ENCODE assay signal across 8 cellular contexts in genomic region chr17:67374329-67375053, GRCh38. TPM values are rescaled to one million over a fixed set of nuclear protein-coding genes. Genes with fewer than 3 reads are reported as not detected.
DNase-seq lines count a peak whose midpoint lies in the region; ATAC-seq and TF ChIP-seq lines count a peak whose summit lies in the region.

No MANE protein-coding gene starts in this region.

- no peaks in the 10 kb centered on the region for H3K36me3 ChIP-seq in ACC112 (ENCODE audit: insufficient read depth, low read length)
- H3K36me3 ChIP-seq in Peyer's patch = no peaks in the 10 kb centered on the region
- H3K36me3 ChIP-seq in esophagus muscularis mucosa = no peaks in the 10 kb centered on the region

- H3K27me3 Mint-ChIP-seq in nephron (ENCODE audit: low read depth) = peaks cover 5% of the 10 kb centered on the region

- WGBS in esophagus muscularis mucosa = 25% methylated on average over 12 of the region's 12 CpGs

- H3K27ac Mint-ChIP-seq in nephron = peak overlapping the region; percentile 34 to 61 (median 41)

- ATAC-seq in GM18870 (IDR thresholded peaks at IDR 0.05; ENCODE audit: unreplicated experiment) = peak; percentile 38

- no peaks in the 10 kb centered on the region for H3K27me3 ChIP-seq in ACC112 (ENCODE audit: insufficient read depth, low read length)
- no peaks in the 10 kb centered on the region for H3K27me3 ChIP-seq in Peyer's patch
- no peaks in the 10 kb centered on the region for H3K27me3 ChIP-seq in esophagus muscularis mucosa

- no peak for TF ChIP-seq EP300 in esophagus muscularis mucosa (IDR thresholded peaks at IDR 0.05)

- intact Hi-C loops in esophagus muscularis mucosa (cut with DNase I) = loop anchor here (2.0 kb wide), 1 partner anchor 314 kb away; no protein-coding TSS in a partner anchor

- TF ChIP-seq CTCF in Peyer's patch (IDR thresholded peaks at IDR 0.05) (peak; percentile 55 to 87 (median 81)), esophagus muscularis mucosa (IDR thresholded peaks at IDR 0.05) (peak; percentile 75 to 88 (median 79)), nephron (IDR thresholded peaks at IDR 0.05; ENCODE audit: unreplicated experiment in 3 of 3) (peak; percentile 81 to 89 (median 86))

- H3K4me1 ChIP-seq in ACC112 (ENCODE audit: control insufficient read depth, insufficient read depth, low read length, unreplicated experiment) (peaks cover 8% of the 10 kb centered on the region), Peyer's patch (peaks cover 0 to 16% (median 2%) of the 10 kb centered on the region in 4 donors), esophagus muscularis mucosa (peaks cover 18 to 38% (median 33%) of the 10 kb centered on the region in 4 donors)

- H2AFZ ChIP-seq in ACC112 (ENCODE audit: low read length, unreplicated experiment) = peak overlapping the region; percentile 8

- H3K79me2 ChIP-seq in ACC112 (ENCODE audit: control insufficient read depth, insufficient read depth, low read length, unreplicated experiment) = no peaks in the 10 kb centered on the region

- no peaks in the 10 kb centered on the region for H3K9me3 ChIP-seq in Peyer's patch
- H3K9me3 ChIP-seq in esophagus muscularis mucosa = no peaks in the 10 kb centered on the region

- peak overlapping the region; percentile 66 to 74 (median 72) for H3K4me3 Mint-ChIP-seq in nephron

- H3K36me3 Mint-ChIP-seq in nephron (ENCODE audit: low read depth) = peaks cover 4% of the 10 kb centered on the region

- H3K4me3 ChIP-seq in ACC112 (ENCODE audit: low read depth, low read length) = no peak overlapping the region
- H3K4me3 ChIP-seq in Peyer's patch = no peak overlapping the region
- no peak overlapping the region for H3K4me3 ChIP-seq in esophagus muscularis mucosa

- H3K4me1 Mint-ChIP-seq in nephron = peaks cover 26% of the 10 kb centered on the region

- H3K27ac ChIP-seq in ACC112 (ENCODE audit: low read depth, low read length) (no peak overlapping the region), Peyer's patch (no peak overlapping the region), esophagus muscularis mucosa (replicated peaks in 1 of 4) (no peak overlapping the region)

- DNase-seq in LHCN-M2 (ENCODE audit: low read depth) = peak; percentile 72
- peak; percentile 88 to 96 (median 93) for DNase-seq in Peyer's patch
- DNase-seq in activated T-cell treated with anti-CD3 and anti-CD28 coated beads, Interleukin-2, amount 50 U/mL, for 1 hour = peak; percentile 87
- DNase-seq in esophagus muscularis mucosa (ENCODE audit: extremely low spot score) = peak; percentile 96
- DNase-seq in stimulated activated naive CD4-positive, alpha-beta T cell (lab: John Stamatoyannopoulos, UW) = peak; percentile 76 to 86 (median 82)

- no peak for TF ChIP-seq POLR2A in Peyer's patch (IDR thresholded peaks at IDR 0.05)
- no peak for TF ChIP-seq POLR2A in esophagus muscularis mucosa (IDR thresholded peaks at IDR 0.05; ENCODE audit: low read depth)

- no peaks in the 10 kb centered on the region for H3K9me3 Mint-ChIP-seq in nephron

RNA-seq across cellular contexts. Expression of gene PITPNC1, which starts 2.6 kb away (rescaled TPM):
- total RNA-seq in LHCN-M2 (2014; rRNA removed) (10.4 and 12.5 TPM in 2 replicates), Peyer's patch (10 to 100 TPM in 1 of 4 donors, 1 to 10 TPM in 3; 1.9 to 12.4 (median 5.2) TPM), esophagus muscularis mucosa (10 to 100 TPM; 14.1 to 35.5 (median 31.8) TPM)
- 1.00 TPM for polyA plus RNA-seq in LHCN-M2 (2012)

RNA-seq across cellular contexts. Expression of gene PSMD12, which starts 8.1 kb away (rescaled TPM):
- total RNA-seq in LHCN-M2 (2014; rRNA removed) (34.8 and 49.4 TPM in 2 replicates), Peyer's patch (10 to 100 TPM; 15.2 to 23.1 (median 17.1) TPM), esophagus muscularis mucosa (10 to 100 TPM; 28.4 to 37.8 (median 30.0) TPM)
- 34.4 TPM for polyA plus RNA-seq in LHCN-M2 (2012)
